ENCODE assay signal across 12 cellular contexts in the genomic region with DNA sequence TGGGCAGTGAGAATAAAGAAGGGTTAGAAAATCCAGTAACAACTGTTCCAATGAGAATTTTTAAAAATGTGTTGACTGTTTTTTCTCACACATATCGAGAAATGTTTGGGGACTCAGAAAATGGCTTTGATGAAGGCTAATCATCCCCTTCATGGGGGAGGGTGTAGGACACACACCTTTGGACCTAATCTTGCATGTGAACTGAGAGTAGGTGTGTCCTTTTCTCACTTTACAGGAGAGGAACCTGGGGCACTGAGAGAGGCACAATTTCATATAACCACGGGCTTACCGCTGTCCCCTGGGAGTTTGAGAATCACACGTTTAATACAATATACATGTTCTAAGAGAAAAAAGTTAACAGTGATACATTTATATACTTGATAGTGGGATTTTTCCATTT. TPM values are rescaled to one million over a fixed set of nuclear protein-coding genes. Genes with fewer than 3 reads are reported as not detected.
"Had no signal": no experiment of that assay in that cellular context is flagged by ENCODE, and none has a peak within 500 bp of the region (broad histone marks: within the 10 kb centered on the region; RNA-seq: fewer than 3 reads in every experiment).

No MANE protein-coding gene starts in this region.

- H3K9ac ChIP-seq: GM23248, KMS-11 had no signal

- H3K4me3 Mint-ChIP-seq: HFFc6 had no signal

- H3K4me2 ChIP-seq: KMS-11 had no signal

- H3K36me3 ChIP-seq: HAP-1 had no signal

- ATAC-seq: HCT116 had no signal

- H2AFZ ChIP-seq: GM23248 had no signal

- H3K4me3 ChIP-seq: GM23248, HAP-1 had no signal

- H3K4me1 ChIP-seq: HAP-1 had no signal

- H3K27ac Mint-ChIP-seq: HFFc6 had no signal

- DNase-seq: GM23248, GOT3, H7, HFFc6, IMR-90, KBM-7 had no signal

- FAIRE-seq: HTR-8/SVneo had no signal

- H3K27ac ChIP-seq: GM23248, KMS-11 had no signal

RNA-seq across cellular contexts. Expression of gene FRRS1L, which starts 17.3 kb away (rescaled TPM):
- total RNA-seq: GM23248, H4, HFFc6, HT-29 had no signal
- polyA plus RNA-seq: GM23248 had no signal
